Comparison of ENCODE assay signal across 25 cellular contexts in the genomic region with DNA sequence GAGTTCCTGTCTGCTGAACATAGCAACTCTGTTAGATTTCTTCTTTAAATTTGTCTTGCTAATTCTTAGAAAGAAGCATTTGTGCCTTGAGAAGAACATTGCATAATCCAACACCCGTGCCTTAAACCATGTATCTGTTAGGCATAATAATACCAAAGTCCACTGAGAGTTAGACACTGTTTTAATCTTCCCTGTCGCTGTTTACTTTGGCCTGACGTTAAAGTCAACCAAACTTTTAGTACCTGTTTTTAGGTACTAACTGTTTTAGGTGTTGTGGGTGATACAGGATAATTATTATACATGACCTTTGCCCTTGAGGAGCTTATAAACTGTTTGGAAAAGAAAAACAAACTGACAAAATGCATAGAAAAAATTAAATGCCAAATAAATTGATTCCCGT. TPM values are rescaled to one million over a fixed set of nuclear protein-coding genes. Genes with fewer than 3 reads are reported as not detected.
DNase-seq lines count a peak whose midpoint lies in the region; ATAC-seq, FAIRE-seq and TF ChIP-seq lines count a peak whose summit lies in the region.
"Had no signal": no experiment of that assay in that cellular context is flagged by ENCODE, and none has a peak within 500 bp of the region (broad histone marks: within the 10 kb centered on the region; RNA-seq: fewer than 3 reads in every experiment).

No MANE protein-coding gene starts in this region.

- peak overlapping the region; percentile 59 for H3K27ac ChIP-seq in GM12878 (ENCODE audit: control insufficient read depth, insufficient read depth)
- H3K27ac ChIP-seq in mucosa of rectum (ENCODE audit: low read depth in 2 of 2, low read length in 2 of 2) = peak overlapping the region; percentile 48 to 61
- H3K27ac ChIP-seq: dorsolateral prefrontal cortex, tibial nerve had no signal

- H3K36me3 Mint-ChIP-seq in activated T-cell treated with anti-CD3 and anti-CD28 coated beads, Interleukin-2, amount 50 U/mL, for 72 hours (ENCODE audit: insufficient read depth in 2 of 2) = no peaks in the 10 kb centered on the region

- SMC1A ChIA-PET in GM12878 (lab: Charles Lee; ENCODE audit: uncharacterized antibody, unreplicated experiment) = interaction anchor here (0.7 to 2.2 kb wide), 8 partner anchors 12 to 91 kb away, joined by 3 to 7 read pairs (median 4); partner anchors contain the start of gene TMEM209

- no peak for TF ChIP-seq POLR2A in GM12878 (IDR thresholded peaks at IDR 0.05; ENCODE audit: low read depth, low read length)

- H3K9me3 ChIP-seq in GM12878 (replicated peaks; ENCODE audit: control insufficient read depth, insufficient read depth, low read length) (no peaks in the 10 kb centered on the region), mucosa of rectum (ENCODE audit: control insufficient read depth in 2 of 2, low read length in 2 of 2) (no peaks in the 10 kb centered on the region)

- no peak for TF ChIP-seq EP300 in GM12878 (IDR thresholded peaks at IDR 0.05; ENCODE audit: borderline replicate concordance in 1 of 2, control insufficient read depth in 1 of 2, low read depth in 2 of 2, low read length in 2 of 2)

- no peaks in the 10 kb centered on the region for H3K9me3 Mint-ChIP-seq in activated T-cell treated with anti-CD3 and anti-CD28 coated beads, Interleukin-2, amount 50 U/mL, for 72 hours
- H3K9me3 Mint-ChIP-seq: activated CD8-positive, alpha-beta T cell treated with anti-CD3 and anti-CD28 coated beads for 36 hours; activated naive CD4-positive, alpha-beta T cell treated with anti-CD3 and anti-CD28 coated beads for 36 hours; natural killer cell treated with Interleukin-12 subunit alpha and Interleukin-12 subunit beta and Interleukin-15 and Interleukin-18, amount 100 ng/mL, for 72 hours; stimulated activated naive CD8-positive, alpha-beta T cell treated with anti-CD3 and anti-CD28 coated beads, Interleukin-15, Interleukin-2, amounts not matched to agents 100 ng/mL and 50 ng/mL, for 24 hours had no signal

- H3K27me3 ChIP-seq in GM12878 (replicated peaks in 1 of 2; ENCODE audit: control insufficient read depth in 2 of 2, insufficient read depth in 2 of 2, low read length in 1 of 2) = no peaks in the 10 kb centered on the region
- H3K27me3 ChIP-seq in mucosa of rectum (ENCODE audit: control insufficient read depth in 2 of 2, insufficient read depth in 2 of 2, low read length in 2 of 2) = no peaks in the 10 kb centered on the region
- H3K27me3 ChIP-seq: dorsolateral prefrontal cortex, tibial nerve had no signal

- H3K4me3 ChIP-seq in GM12878 = no peak overlapping the region
- H3K4me3 ChIP-seq in mucosa of rectum (ENCODE audit: low read length in 2 of 2) = no peak overlapping the region
- H3K4me3 ChIP-seq: dorsolateral prefrontal cortex, skin epidermis, tibial nerve had no signal

- ATAC-seq in GM12878 (peak; percentile 14; the same call in 2 of the 3 replicates), HG03108 (IDR thresholded peaks at IDR 0.05; ENCODE audit: unreplicated experiment) (no peak), HG02571 (IDR thresholded peaks at IDR 0.05; ENCODE audit: unreplicated experiment) (no peak)
- ATAC-seq in activated T-cell treated with anti-CD3 and anti-CD28 coated beads, Interleukin-2, amount 50 U/mL, for 72 hours (replicated peaks in 1 of 2) = no peak
- ATAC-seq: activated CD8-positive, alpha-beta T cell treated with anti-CD3 and anti-CD28 coated beads for 36 hours; natural killer cell treated with Interleukin-12 subunit alpha and Interleukin-12 subunit beta and Interleukin-15 and Interleukin-18, amount 100 ng/mL, for 72 hours had no signal

- H4K20me1 ChIP-seq in GM12878 (ENCODE audit: control insufficient read depth, insufficient read depth) = no peaks in the 10 kb centered on the region

- 63% methylated on average over 4 of the region's 4 CpGs for WGBS in GM12878 (ENCODE audit: insufficient coverage, insufficient replicate concordance, low lambda C conversion rate, missing lambda C conversion rate)

- CTCF ChIA-PET in GM12878 (lab: Yijun Ruan, JAX) = interaction anchor here (0.8 to 2.3 kb wide), 5 partner anchors 12 to 42 kb away, joined by 4 to 9 read pairs (median 6); no protein-coding TSS in a partner anchor

- H2AFZ ChIP-seq in GM12878 (ENCODE audit: control insufficient read depth, low read depth, low read length) = no peak overlapping the region

- H3K36me3 ChIP-seq in GM12878 (ENCODE audit: control insufficient read depth in 2 of 2, insufficient read depth in 2 of 2, low read length in 1 of 2) = no peaks in the 10 kb centered on the region
- H3K36me3 ChIP-seq in mucosa of rectum (ENCODE audit: control insufficient read depth in 2 of 2, insufficient read depth in 2 of 2, low read length in 2 of 2) = no peaks in the 10 kb centered on the region

- intact Hi-C loops in GM12878 (cut with micrococcal nuclease; ENCODE audit: unreplicated experiment) = loop anchor here (2.0 kb wide), 1 partner anchor 41 kb away; no protein-coding TSS in a partner anchor

- in situ Hi-C loops in GM12878 (cut with MboI) = no loop called here

- H3K27ac Mint-ChIP-seq in activated T-cell treated with anti-CD3 and anti-CD28 coated beads, Interleukin-2, amount 50 U/mL, for 72 hours = no peak overlapping the region
- H3K27ac Mint-ChIP-seq: activated naive CD4-positive, alpha-beta T cell treated with anti-CD3 and anti-CD28 coated beads for 36 hours; natural killer cell treated with Interleukin-12 subunit alpha and Interleukin-12 subunit beta and Interleukin-15 and Interleukin-18, amount 100 ng/mL, for 72 hours had no signal

- H3K79me2 ChIP-seq in GM12878 (ENCODE audit: control insufficient read depth, insufficient read depth, low read length) = no peaks in the 10 kb centered on the region

- H3K4me1 ChIP-seq in GM12878 (ENCODE audit: control insufficient read depth, insufficient read depth, low read length) (peaks cover 32% of the 10 kb centered on the region), mucosa of rectum (ENCODE audit: control insufficient read depth in 2 of 2, insufficient read depth in 2 of 2, low read length in 2 of 2) (peaks cover 9 to 18% of the 10 kb centered on the region in 2 donors)
- H3K4me1 ChIP-seq: tibial nerve had no signal

- no peaks in the 10 kb centered on the region for H3K27me3 Mint-ChIP-seq in activated T-cell treated with anti-CD3 and anti-CD28 coated beads, Interleukin-2, amount 50 U/mL, for 72 hours (ENCODE audit: low read depth)
- H3K27me3 Mint-ChIP-seq: activated CD8-positive, alpha-beta T cell treated with anti-CD3 and anti-CD28 coated beads for 36 hours; natural killer cell treated with Interleukin-12 subunit alpha and Interleukin-12 subunit beta and Interleukin-15 and Interleukin-18, amount 100 ng/mL, for 72 hours; stimulated activated naive CD8-positive, alpha-beta T cell treated with anti-CD3 and anti-CD28 coated beads, Interleukin-15, Interleukin-2, amounts not matched to agents 100 ng/mL and 50 ng/mL, for 24 hours had no signal

- POLR2A ChIA-PET in GM12878 (lab: Charles Lee) = interaction anchor here (0.7 to 1.0 kb wide), 2 partner anchors 12 to 17 kb away, joined by 3 to 12 read pairs; no protein-coding TSS in a partner anchor

- no peak for TF ChIP-seq RAD21 in GM12878 (IDR thresholded peaks at IDR 0.05; ENCODE audit: insufficient read depth, low read depth, low read length)

- RAD21 ChIA-PET in GM12878 (lab: Charles Lee; ENCODE audit: unreplicated experiment) = interaction anchor here (1.0 to 1.1 kb wide), 2 partner anchors 18 to 42 kb away, joined by 3 to 6 read pairs; no protein-coding TSS in a partner anchor

- BruUV-seq in GM12878 (replicated peaks; lab: Mats Ljungman, UMichigan) = no TSS peak

- no peak overlapping the region for H3K9ac ChIP-seq in GM12878 (ENCODE audit: control insufficient read depth, insufficient read depth, low read length)
- no peak overlapping the region for H3K9ac ChIP-seq in mucosa of rectum (ENCODE audit: low read depth in 1 of 2, low read length in 2 of 2)

- peak overlapping the region; percentile 73 for H3K4me2 ChIP-seq in GM12878 (ENCODE audit: control insufficient read depth, insufficient read depth)

- no peak for TF ChIP-seq CTCF in GM12878 (IDR thresholded peaks at IDR 0.05 in 2 of 3, conservative IDR thresholded peaks at IDR 0.05 in 1 of 3; ENCODE audit: control insufficient read depth in 2 of 3, extremely low read depth in 1 of 3, insufficient read depth in 1 of 3, low read depth in 3 of 3, low read length in 3 of 3)

- H3K4me1 Mint-ChIP-seq in activated T-cell treated with anti-CD3 and anti-CD28 coated beads, Interleukin-2, amount 50 U/mL, for 72 hours (ENCODE audit: low read depth) = peaks cover 6% of the 10 kb centered on the region

- DNase-seq in NOMO-1 treated with DMSO at 0.1 percent for 48 hours (lab: John Stamatoyannopoulos, UW; ENCODE audit: unreplicated experiment) (peak; percentile 0), NOMO-1 (lab: John Stamatoyannopoulos, UW; ENCODE audit: unreplicated experiment in 2 of 2) (no peak), GM12878 (ENCODE audit: low read depth, low spot score) (no peak), ureter (ENCODE audit: low spot score) (no peak)
- no peak for DNase-seq in activated T-cell treated with anti-CD3 and anti-CD28 coated beads, Interleukin-2, amount 50 U/mL, for 72 hours
- DNase-seq: activated CD8-positive, alpha-beta T cell treated with anti-CD3 and anti-CD28 coated beads for 36 hours; activated naive CD4-positive, alpha-beta T cell treated with anti-CD3 and anti-CD28 coated beads for 36 hours; activated T-cell treated with anti-CD3 and anti-CD28 coated beads, Interleukin-2, amount 50 U/mL, for 1 hour; dorsolateral prefrontal cortex; EL; foreskin melanocyte; islet precursor cell; KG1; mammary epithelial cell; NCI-H1092 treated with DMSO at 0.1 percent for 48 hours; NCI-H2029; NCI-H345; stimulated activated CD4-positive, alpha-beta T cell treated with anti-CD3 and anti-CD28 coated beads, Interleukin-2, amount 100 ng/mL, for 48 hours had no signal

- no peak for FAIRE-seq in GM12878 (lab: Jason Lieb, UNC)

- no peak overlapping the region for H3K4me3 Mint-ChIP-seq in activated T-cell treated with anti-CD3 and anti-CD28 coated beads, Interleukin-2, amount 50 U/mL, for 72 hours
- H3K4me3 Mint-ChIP-seq: activated CD8-positive, alpha-beta T cell treated with anti-CD3 and anti-CD28 coated beads for 36 hours; activated naive CD4-positive, alpha-beta T cell treated with anti-CD3 and anti-CD28 coated beads for 36 hours; natural killer cell treated with Interleukin-12 subunit alpha and Interleukin-12 subunit beta and Interleukin-15 and Interleukin-18, amount 100 ng/mL, for 72 hours; stimulated activated naive CD8-positive, alpha-beta T cell treated with anti-CD3 and anti-CD28 coated beads, Interleukin-15, Interleukin-2, amounts not matched to agents 100 ng/mL and 50 ng/mL, for 24 hours had no signal

RNA-seq across cellular contexts. Expression of gene KLHDC10, which starts 43.6 kb away (rescaled TPM):
- total RNA-seq in GM12878 (2013; cell fraction: nucleolus; rRNA removed) = 21.0 and 28.4 TPM in 2 replicates
- 9.8 and 10.8 TPM in 2 replicates for total RNA-seq in GM12878 (2014; rRNA removed)
- total RNA-seq in GM12878 (2014; rRNA removed; fragmentation: Illumina TruSeq; extraction: Trizol) = 8.2 and 9.0 TPM in 2 replicates
- total RNA-seq in GM12878 (2021) = 12.9 and 15.4 TPM in 2 replicates
- polyA plus RNA-seq in GM12878 (2011; ENCODE audit: low read depth) = 5.3 TPM
- 20.6 and 22.9 TPM in 2 replicates for polyA plus RNA-seq in GM12878 (2011; rRNA removed)
- 12.3 and 12.7 TPM in 2 replicates for polyA plus RNA-seq in GM12878 (2011; cell fraction: cytosol; rRNA removed)
- 19.0 and 21.7 TPM in 2 replicates for polyA plus RNA-seq in GM12878 (2011; cell fraction: nucleus; rRNA removed)
- polyA plus RNA-seq in GM12878 (2012) = 6.6 and 9.7 TPM in 2 replicates
- 12.0 and 15.2 TPM in 2 replicates for polyA plus RNA-seq in GM12878 (2014; fragmentation: Illumina TruSeq; extraction: Trizol)
- 1 to 10 TPM; 2.9 to 3.2 TPM for polyA plus RNA-seq in GM12878 (2014; fragmentation: Nextera tagmentation; extraction: Ambion mirVana)
- polyA plus RNA-seq in GM12878 (2014; rRNA removed) = 8.9 and 15.2 TPM in 2 replicates
- polyA plus RNA-seq in GM12878 (2016; fragmentation: Nextera tagmentation; extraction: Ambion mirVana) = 1 to 10 TPM; 3.5 to 4.3 TPM
- polyA minus RNA-seq in GM12878 (2011; rRNA and poly(A)+ RNA removed) = 16.9 and 38.8 TPM in 2 replicates
- polyA minus RNA-seq in GM12878 (2011; cell fraction: cytosol; rRNA and poly(A)+ RNA removed) = 4.1 and 8.9 TPM in 2 replicates
- 8.0 and 8.6 TPM in 2 replicates for polyA minus RNA-seq in GM12878 (2011; cell fraction: nucleus; rRNA and poly(A)+ RNA removed)
- 10 to 100 TPM; 21.7 to 23.1 TPM for total RNA-seq in activated T-cell treated with anti-CD3 and anti-CD28 coated beads, Interleukin-2, amount 50 U/mL, for 72 hours
- total RNA-seq in ureter = 33.1 TPM
